In the genomic region with DNA sequence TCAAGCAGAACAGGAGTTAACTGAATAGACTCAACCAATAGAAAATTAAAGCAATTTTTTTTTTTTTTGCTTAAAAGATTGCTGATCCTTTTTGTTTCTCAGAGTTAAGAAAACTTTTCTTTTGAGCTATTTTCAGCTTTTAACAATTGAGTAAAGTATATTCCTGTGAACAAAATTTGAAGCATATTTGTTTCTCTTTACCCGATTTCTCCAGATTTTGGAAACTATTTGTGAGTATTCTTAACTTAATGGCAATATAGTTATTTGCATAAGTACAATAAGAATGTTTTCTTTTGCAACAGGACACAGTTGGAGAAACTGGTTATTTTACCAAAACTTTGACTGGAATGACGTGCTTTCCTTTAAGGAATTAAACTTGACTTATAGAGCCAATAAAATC, we compare ENCODE assay signal across 27 cellular contexts. TPM values are rescaled to one million over a fixed set of nuclear protein-coding genes. Genes with fewer than 3 reads are reported as not detected.
"Had no signal": no experiment of that assay in that cellular context is flagged by ENCODE, and none has a peak within 500 bp of the region (broad histone marks: within the 10 kb centered on the region; RNA-seq: fewer than 3 reads in every experiment).

No MANE protein-coding gene starts in this region.

- H3K4me3 ChIP-seq: left lung, lung, mucosa of descending colon, ovary, right atrium auricular region, right lobe of liver, smooth muscle cell, tibial nerve, upper lobe of left lung, vagina had no signal

- DNase-seq: hypothalamus; immature natural killer cell; kidney; left colon; left lung; midbrain; mucosa of descending colon; naive thymus-derived CD4-positive, alpha-beta T cell; ovary; right lobe of liver; stimulated activated CD4-positive, alpha-beta T cell treated with anti-CD3 and anti-CD28 coated beads, Interleukin-1b, Interleukin-23, amount 100 ng/mL, for 48 hours; stimulated activated CD4-positive, alpha-beta T cell treated with anti-CD3 and anti-CD28 coated beads, Interleukin-2, amount 100 ng/mL, for 48 hours; stimulated activated CD4-positive, alpha-beta T cell treated with anti-CD3 and anti-CD28 coated beads, Interleukin-4, amount 100 ng/mL, for 4 hours; stimulated activated CD8-positive, alpha-beta memory T cell treated with anti-CD3 and anti-CD28 coated beads, Interleukin-4, amount 100 ng/mL, for 48 hours; stimulated activated naive CD4-positive, alpha-beta T cell treated with Interleukin-2 at 50 U/mL for 16 hours; stimulated activated naive CD8-positive, alpha-beta T cell treated with anti-CD3 and anti-CD28 coated beads, Interleukin-15, amount 100 ng/mL, for 72 hours; substantia nigra; upper lobe of left lung had no signal

- H3K27me3 ChIP-seq: left lung, ovary, right atrium auricular region, right lobe of liver, tibial nerve, upper lobe of left lung, vagina had no signal

- H3K4me2 ChIP-seq: smooth muscle cell had no signal

- H3K36me3 ChIP-seq: left lung, ovary, right atrium auricular region, right lobe of liver, upper lobe of left lung, vagina had no signal

- FAIRE-seq: islet of Langerhans, kidney had no signal

- ATAC-seq: left colon; left lung; mucosa of descending colon; naive thymus-derived CD4-positive, alpha-beta T cell; natural killer cell treated with Interleukin-12 subunit alpha and Interleukin-12 subunit beta and Interleukin-15 and Interleukin-18, amount 100 ng/mL, for 72 hours; right lobe of liver; stimulated activated memory B cell treated with anti-CD40 and anti-IgM and Interleukin-4, amounts not matched to agents 10 μg/mL and 1 μg/mL and 100 μg/mL, for 72 hours; stimulated activated naive CD8-positive, alpha-beta T cell treated with anti-CD3 and anti-CD28 coated beads, Interleukin-15, amount 100 ng/mL, for 72 hours had no signal

- H3K27ac ChIP-seq: left lung, ovary, right atrium auricular region, right lobe of liver, tibial nerve, upper lobe of left lung, vagina had no signal

- H3K4me1 ChIP-seq: right atrium auricular region, right lobe of liver, vagina had no signal

RNA-seq across cellular contexts. Expression of a gene that starts 53.4 kb away (rescaled TPM):
- polyA plus RNA-seq: neural cell had no signal
